ENCODE assay signal across 6 cellular contexts in genomic region chr7:100895956-100896742, GRCh38. TPM values are rescaled to one million over a fixed set of nuclear protein-coding genes. Genes with fewer than 3 reads are reported as not detected.
DNase-seq lines count a peak whose midpoint lies in the region; ATAC-seq and TF ChIP-seq lines count a peak whose summit lies in the region.

No MANE protein-coding gene starts in this region.

- peaks cover 62% of the 10 kb centered on the region for H3K27me3 Mint-ChIP-seq in CD4-positive, alpha-beta T cell
- H3K27me3 Mint-ChIP-seq in stimulated activated naive B cell treated with anti-CD40 and anti-IgM and Interleukin-4, amounts not matched to agents 10 μg/mL and 1 μg/mL and 100 μg/mL, for 72 hours: peaks cover 60 to 75% of the 10 kb centered on the region in 2 donors

- H3K4me1 Mint-ChIP-seq in CD4-positive, alpha-beta T cell (ENCODE audit: low read depth): peaks cover 13% of the 10 kb centered on the region
- H3K4me1 Mint-ChIP-seq in stimulated activated naive B cell treated with anti-CD40 and anti-IgM and Interleukin-4, amounts not matched to agents 10 μg/mL and 1 μg/mL and 100 μg/mL, for 72 hours: peaks cover 15 to 19% of the 10 kb centered on the region in 2 donors

- peaks cover 0 to 36% (median 25%) of the 10 kb centered on the region in 3 donors for H3K4me1 ChIP-seq in gastroesophageal sphincter

- peaks cover 66% of the 10 kb centered on the region for H3K27me3 ChIP-seq in CD4-positive, alpha-beta T cell (ENCODE audit: control insufficient read depth, insufficient read depth, low read length)
- peaks cover 73% of the 10 kb centered on the region for H3K27me3 ChIP-seq in gastroesophageal sphincter

- H3K36me3 Mint-ChIP-seq in CD4-positive, alpha-beta T cell (ENCODE audit: low read depth): no peaks in the 10 kb centered on the region
- H3K36me3 Mint-ChIP-seq in stimulated activated naive B cell treated with anti-CD40 and anti-IgM and Interleukin-4, amounts not matched to agents 10 μg/mL and 1 μg/mL and 100 μg/mL, for 72 hours: peaks cover 0 to 5% of the 10 kb centered on the region in 2 donors

- peak; percentile 21 for ATAC-seq in CD4-positive, alpha-beta T cell (ENCODE audit: poor library complexity)
- peak; percentile 9 for ATAC-seq in gastroesophageal sphincter
- peak; percentile 30 to 31 for ATAC-seq in stimulated activated naive B cell treated with anti-CD40 and anti-IgM and Interleukin-4, amounts not matched to agents 10 μg/mL and 1 μg/mL and 100 μg/mL, for 72 hours (replicated peaks)
- no peak for ATAC-seq in GM19351 (IDR thresholded peaks at IDR 0.05; ENCODE audit: unreplicated experiment)

- no peak overlapping the region for H3K27ac ChIP-seq in CD4-positive, alpha-beta T cell (ENCODE audit: low read depth, low read length)
- H3K27ac ChIP-seq in gastroesophageal sphincter: no peak overlapping the region

- no peaks in the 10 kb centered on the region for H3K36me3 ChIP-seq in gastroesophageal sphincter

- H3K9me3 ChIP-seq in CD4-positive, alpha-beta T cell (ENCODE audit: control insufficient read depth, low read length): no peaks in the 10 kb centered on the region
- no peaks in the 10 kb centered on the region for H3K9me3 ChIP-seq in gastroesophageal sphincter

- no peak for TF ChIP-seq CTCF in CD4-positive, alpha-beta T cell (IDR thresholded peaks at IDR 0.05)
- TF ChIP-seq CTCF in gastroesophageal sphincter (IDR thresholded peaks at IDR 0.05): no peak

- peak overlapping the region in 1 of 2 donors; percentile 52 for H3K4me3 ChIP-seq in gastroesophageal sphincter

- no peak overlapping the region for H3K27ac Mint-ChIP-seq in CD4-positive, alpha-beta T cell
- peak overlapping the region; percentile 80 for H3K27ac Mint-ChIP-seq in stimulated activated naive B cell treated with anti-CD40 and anti-IgM and Interleukin-4, amounts not matched to agents 10 μg/mL and 1 μg/mL and 100 μg/mL, for 72 hours

- peak overlapping the region; percentile 88 for H3K4me3 Mint-ChIP-seq in CD4-positive, alpha-beta T cell
- peak overlapping the region; percentile 81 to 86 for H3K4me3 Mint-ChIP-seq in stimulated activated naive B cell treated with anti-CD40 and anti-IgM and Interleukin-4, amounts not matched to agents 10 μg/mL and 1 μg/mL and 100 μg/mL, for 72 hours

- intact Hi-C loops in CD4-positive, alpha-beta T cell (cut with DNase I, micrococcal nuclease): loop anchor here (5.0 to 10.0 kb wide), 3 partner anchors 181 to 389 kb away; partner anchors contain the start of genes PLOD3 (in 1 of the 2) and ZNHIT1 (in 1 of the 2)

- 5% methylated on average over 21 of the region's 55 CpGs; no CpG with 5 or more reads in 1 of the 2 donors for WGBS in gastroesophageal sphincter (ENCODE audit: low coverage in 1 of 2), 2 donors

- POLR2A ChIA-PET in CD4-positive, alpha-beta T cell (lab: Charles Lee): interaction anchor here (1.9 kb wide), 1 partner anchor 21 kb away, joined by 10 read pairs; the partner anchor contains the start of gene SRRT

- TF ChIP-seq EP300 in gastroesophageal sphincter (IDR thresholded peaks at IDR 0.05): no peak

- CTCF ChIA-PET in CD4-positive, alpha-beta T cell (lab: Charles Lee): interaction anchor here (0.6 to 1.5 kb wide), 4 partner anchors 44 to 387 kb away, joined by 3 to 6 read pairs (median 3); partner anchors contain the start of gene SLC12A9

- no peak for TF ChIP-seq POLR2A in gastroesophageal sphincter (IDR thresholded peaks at IDR 0.05)

- no peaks in the 10 kb centered on the region for H3K9me3 Mint-ChIP-seq in CD4-positive, alpha-beta T cell
- no peaks in the 10 kb centered on the region for H3K9me3 Mint-ChIP-seq in stimulated activated naive B cell treated with anti-CD40 and anti-IgM and Interleukin-4, amounts not matched to agents 10 μg/mL and 1 μg/mL and 100 μg/mL, for 72 hours

- DNase-seq in CD4-positive, alpha-beta T cell: peak in 1 of 10 experiments; percentile 41
- DNase-seq in NCI-H2227 treated with DMSO at 0.1 percent for 48 hours (lab: John Stamatoyannopoulos, UW) (peak; percentile 39), SHP77 (lab: John Stamatoyannopoulos, UW) (no peak)
- no peak for DNase-seq in stimulated activated naive B cell treated with anti-CD40 and anti-IgM and Interleukin-4, amounts not matched to agents 10 μg/mL and 1 μg/mL and 100 μg/mL, for 72 hours

RNA-seq across cellular contexts. Expression of gene ACHE, which starts 0.5 kb away (rescaled TPM):
- total RNA-seq in CD4-positive, alpha-beta T cell: under 1 TPM; 0.14 to 0.22 TPM
- 1 to 10 TPM in 3 of 4 donors, under 1 TPM in 1; 0.62 to 3.6 (median 1.1) TPM for total RNA-seq in gastroesophageal sphincter

RNA-seq across cellular contexts. Expression of gene UFSP1, which starts 6.6 kb away (rescaled TPM):
- 1 to 10 TPM; 1.1 to 1.5 TPM for total RNA-seq in CD4-positive, alpha-beta T cell
- total RNA-seq in gastroesophageal sphincter: 1 to 10 TPM; 5.4 to 9.2 (median 7.7) TPM

RNA-seq across cellular contexts. Expression of gene SRRT, which starts 21.2 kb away (rescaled TPM):
- total RNA-seq in CD4-positive, alpha-beta T cell: 100 to 1,000 TPM; 355 to 382 TPM
- total RNA-seq in gastroesophageal sphincter: 10 to 100 TPM; 47.5 to 73.4 (median 57.0) TPM

RNA-seq across cellular contexts. Expression of gene TRIP6, which starts 29.0 kb away (rescaled TPM):
- total RNA-seq in CD4-positive, alpha-beta T cell: 1 to 10 TPM; 4.3 to 6.1 TPM
- 10 to 100 TPM; 71.9 to 94.3 (median 89.5) TPM for total RNA-seq in gastroesophageal sphincter

RNA-seq across cellular contexts. Expression of gene SLC12A9, which starts 43.6 kb away (rescaled TPM):
- total RNA-seq in CD4-positive, alpha-beta T cell: 10 to 100 TPM; 26.3 to 28.2 TPM
- 10 to 100 TPM; 11.2 to 32.9 (median 20.2) TPM for total RNA-seq in gastroesophageal sphincter

Comparison
In these comparisons a context has a peak if more than half of its experiments do, and no peak if none do; other contexts are left out.
1. RNA of gene SRRT, which starts 21.2 kb away (total RNA-seq): 355 to 382 TPM in CD4-positive, alpha-beta T cell; 47.5 to 73.4 TPM in gastroesophageal sphincter; every median in the first group is over 4 times any median in the second.